ENCODE assay signal across 8 cellular contexts in the genomic region with DNA sequence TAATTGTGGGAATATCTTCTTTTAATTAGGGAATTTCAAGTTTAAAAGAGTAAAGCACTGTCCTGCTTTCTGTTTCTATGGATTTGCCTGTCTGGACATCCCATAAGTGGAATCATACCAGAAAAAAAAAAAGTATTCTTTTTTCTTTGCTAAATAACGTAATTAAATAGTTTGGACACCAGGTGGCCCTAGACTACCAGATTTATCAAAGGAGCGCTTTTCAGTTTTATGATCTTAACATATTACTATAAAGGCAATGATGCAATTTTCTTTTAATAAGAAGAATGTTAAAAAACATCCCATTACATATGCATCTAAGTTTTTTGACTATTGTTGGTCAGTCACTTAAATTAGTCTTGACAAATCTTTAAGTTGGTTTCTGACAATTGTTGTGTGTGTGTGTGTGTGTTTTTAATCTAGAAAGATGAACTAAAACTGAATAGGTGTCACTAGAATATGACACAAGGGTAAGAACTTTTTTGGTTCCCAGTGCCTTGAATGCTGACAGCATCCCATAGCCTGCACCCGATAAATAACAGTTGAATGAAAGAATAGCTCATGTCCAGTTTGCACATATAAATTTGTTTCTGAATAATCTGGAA.
A peak's percentile ranks its signal among the peaks of the same experiment; 100 is the strongest.
DNase-seq lines count a peak whose midpoint lies in the region; ATAC-seq and TF ChIP-seq lines count a peak whose summit lies in the region.

No MANE protein-coding gene starts in this region.

- peak; percentile 49 for DNase-seq in MM.1S
- peak; percentile 47 for DNase-seq in globus pallidus (ENCODE audit: low spot score)
- peak; percentile 85 for DNase-seq in superior temporal gyrus (ENCODE audit: extremely low spot score)
- no peak for DNase-seq in T1000 (lab: John Stamatoyannopoulos, UW)
- DNase-seq in OCI-M2 (lab: John Stamatoyannopoulos, UW; ENCODE audit: unreplicated experiment): no peak

- H4K20me1 ChIP-seq in DOHH2 (ENCODE audit: control insufficient read depth, insufficient read depth, low read depth, low read length) (no peaks in the 10 kb centered on the region), MM.1S (ENCODE audit: insufficient read depth, low read length) (no peaks in the 10 kb centered on the region), SU-DHL-6 (ENCODE audit: low read depth, low read length) (no peaks in the 10 kb centered on the region)

- no peaks in the 10 kb centered on the region for H3K79me2 ChIP-seq in DOHH2 (ENCODE audit: control insufficient read depth, low read length)
- no peaks in the 10 kb centered on the region for H3K79me2 ChIP-seq in MM.1S (ENCODE audit: low read length)
- no peaks in the 10 kb centered on the region for H3K79me2 ChIP-seq in SU-DHL-6 (ENCODE audit: insufficient read depth, low read length)

- H3K4me2 ChIP-seq in DOHH2 (ENCODE audit: low read length): no peak overlapping the region
- no peak overlapping the region for H3K4me2 ChIP-seq in MM.1S (ENCODE audit: low read depth, low read length)
- no peak overlapping the region for H3K4me2 ChIP-seq in SU-DHL-6 (ENCODE audit: low read depth, low read length, poor library complexity, severe bottlenecking)

- peak; percentile 53 for TF ChIP-seq CTCF in DOHH2 (IDR thresholded peaks at IDR 0.05; ENCODE audit: low read depth, low read length, poor library complexity, severe bottlenecking)
- TF ChIP-seq CTCF in MM.1S (IDR thresholded peaks at IDR 0.05; ENCODE audit: low read length): peak; percentile 51
- peak; percentile 35 for TF ChIP-seq CTCF in SU-DHL-6 (IDR thresholded peaks at IDR 0.05; ENCODE audit: insufficient read depth, low read length, poor library complexity, severe bottlenecking)

- H3K36me3 ChIP-seq in DOHH2 (ENCODE audit: control insufficient read depth, low read length): no peaks in the 10 kb centered on the region
- H3K36me3 ChIP-seq in MM.1S (replicated peaks; ENCODE audit: insufficient read depth, low read length): no peaks in the 10 kb centered on the region
- no peaks in the 10 kb centered on the region for H3K36me3 ChIP-seq in SU-DHL-6 (ENCODE audit: low read length)

- ATAC-seq in HG03039 (IDR thresholded peaks at IDR 0.05; ENCODE audit: unreplicated experiment): no peak

- no peak overlapping the region for H2AFZ ChIP-seq in MM.1S (ENCODE audit: low read length)
- H2AFZ ChIP-seq in SU-DHL-6 (ENCODE audit: low read depth, low read length, severe bottlenecking): no peak overlapping the region

- H3K9me2 ChIP-seq in DOHH2 (replicated peaks; ENCODE audit: control insufficient read depth, low read length): no peaks in the 10 kb centered on the region
- no peaks in the 10 kb centered on the region for H3K9me2 ChIP-seq in MM.1S (replicated peaks; ENCODE audit: insufficient read depth, low read length)
- no peaks in the 10 kb centered on the region for H3K9me2 ChIP-seq in SU-DHL-6 (replicated peaks; ENCODE audit: insufficient read depth, low read length)

- H3K4me1 ChIP-seq in DOHH2 (ENCODE audit: control insufficient read depth, low read length) (no peaks in the 10 kb centered on the region), MM.1S (ENCODE audit: low read length) (no peaks in the 10 kb centered on the region)

- H3K27me3 ChIP-seq in DOHH2 (ENCODE audit: control insufficient read depth, low read length): no peaks in the 10 kb centered on the region; the same call in none of the 2 replicates
- no peaks in the 10 kb centered on the region for H3K27me3 ChIP-seq in MM.1S (replicated peaks; ENCODE audit: insufficient read depth, low read length)
- no peaks in the 10 kb centered on the region for H3K27me3 ChIP-seq in SU-DHL-6 (ENCODE audit: low read length)

- H3K27ac ChIP-seq in DOHH2 (ENCODE audit: low read depth, low read length) (no peak overlapping the region), MM.1S (ENCODE audit: low read length) (no peak overlapping the region), SU-DHL-6 (ENCODE audit: low read depth, low read length) (no peak overlapping the region)

- H3K9me3 ChIP-seq in DOHH2 (ENCODE audit: control insufficient read depth, insufficient read depth, low read length): no peaks in the 10 kb centered on the region
- H3K9me3 ChIP-seq in MM.1S (replicated peaks; ENCODE audit: insufficient read depth, low read length): no peaks in the 10 kb centered on the region
- no peaks in the 10 kb centered on the region for H3K9me3 ChIP-seq in SU-DHL-6 (ENCODE audit: insufficient read depth, low read length)

- no peaks in the 10 kb centered on the region for H3F3A ChIP-seq in DOHH2 (ENCODE audit: control insufficient read depth, insufficient read depth)
- H3F3A ChIP-seq in MM.1S (ENCODE audit: insufficient read depth, low read length): no peaks in the 10 kb centered on the region
- no peaks in the 10 kb centered on the region for H3F3A ChIP-seq in SU-DHL-6 (ENCODE audit: insufficient read depth)

- H3K9ac ChIP-seq in MM.1S (ENCODE audit: low read length) (no peak overlapping the region), SU-DHL-6 (ENCODE audit: low read length) (no peak overlapping the region)

- H3K4me3 ChIP-seq in DOHH2 (ENCODE audit: low read length): no peak overlapping the region
- H3K4me3 ChIP-seq in MM.1S (ENCODE audit: low read length): no peak overlapping the region
- H3K4me3 ChIP-seq in SU-DHL-6 (ENCODE audit: insufficient read depth, low read length, poor library complexity, severe bottlenecking): no peak overlapping the region

Comparison
In these comparisons a context has a peak if more than half of its experiments do, and no peak if none do; other contexts are left out.
1. DNase-seq: peak in MM.1S (single experiment), globus pallidus (single experiment) and superior temporal gyrus (single experiment); none in T1000 (single experiment) and OCI-M2 (single experiment).
2. Peak in every context shown above with its lines, with median percentiles within 50 percentile points of each other: CTCF ChIP-seq.